2 cellular contexts compared by ENCODE assay signal in the genomic region with DNA sequence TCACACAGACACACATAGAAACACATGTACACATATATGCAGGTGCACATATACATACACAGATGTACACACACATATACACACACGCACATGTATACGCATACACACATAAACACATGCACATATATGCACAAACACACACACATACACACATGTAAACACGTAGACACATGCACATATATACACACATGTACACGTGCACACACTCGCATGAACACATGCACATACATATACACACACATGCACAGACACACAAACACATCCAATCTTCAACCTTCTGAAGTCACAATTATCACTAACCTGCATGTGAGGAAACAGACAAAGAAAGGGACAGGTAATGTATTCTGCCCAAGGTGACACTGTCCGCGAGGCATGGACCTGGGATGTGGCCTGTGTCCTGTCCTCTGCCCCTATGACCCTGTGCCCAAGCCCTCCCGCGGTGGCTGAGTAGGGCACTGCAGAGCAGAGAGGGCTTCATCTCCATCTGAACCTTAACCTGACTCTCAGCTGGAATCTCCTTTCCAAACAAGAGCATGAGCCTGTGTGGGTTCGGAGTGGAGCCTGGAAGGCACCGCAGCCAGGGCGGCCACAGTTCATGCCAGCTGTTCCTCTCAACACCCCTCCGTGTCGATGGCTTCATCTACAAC.
TF ChIP-seq lines count a peak whose summit lies in the region.

No MANE protein-coding gene starts in this region.

TF ChIP-seq in HEK293, 187 proteins besides CTCF, POLR2A, EP300 and RAD21:
- TF ChIP-seq, protein P1, sequence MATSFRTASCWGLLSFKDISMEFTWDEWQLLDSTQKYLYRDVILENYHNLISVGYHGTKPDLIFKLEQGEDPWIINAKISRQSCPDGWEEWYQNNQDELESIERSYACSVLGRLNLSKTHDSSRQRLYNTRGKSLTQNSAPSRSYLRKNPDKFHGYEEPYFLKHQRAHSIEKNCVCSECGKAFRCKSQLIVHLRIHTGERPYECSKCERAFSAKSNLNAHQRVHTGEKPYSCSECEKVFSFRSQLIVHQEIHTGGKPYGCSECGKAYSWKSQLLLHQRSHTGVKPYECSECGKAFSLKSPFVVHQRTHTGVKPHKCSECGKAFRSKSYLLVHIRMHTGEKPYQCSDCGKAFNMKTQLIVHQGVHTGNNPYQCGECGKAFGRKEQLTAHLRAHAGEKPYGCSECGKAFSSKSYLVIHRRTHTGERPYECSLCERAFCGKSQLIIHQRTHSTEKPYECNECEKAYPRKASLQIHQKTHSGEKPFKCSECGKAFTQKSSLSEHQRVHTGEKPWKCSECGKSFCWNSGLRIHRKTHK (tag by site-specific recombination; IDR thresholded peaks at IDR 0.05) = no peak
- TF ChIP-seq, protein P2, sequence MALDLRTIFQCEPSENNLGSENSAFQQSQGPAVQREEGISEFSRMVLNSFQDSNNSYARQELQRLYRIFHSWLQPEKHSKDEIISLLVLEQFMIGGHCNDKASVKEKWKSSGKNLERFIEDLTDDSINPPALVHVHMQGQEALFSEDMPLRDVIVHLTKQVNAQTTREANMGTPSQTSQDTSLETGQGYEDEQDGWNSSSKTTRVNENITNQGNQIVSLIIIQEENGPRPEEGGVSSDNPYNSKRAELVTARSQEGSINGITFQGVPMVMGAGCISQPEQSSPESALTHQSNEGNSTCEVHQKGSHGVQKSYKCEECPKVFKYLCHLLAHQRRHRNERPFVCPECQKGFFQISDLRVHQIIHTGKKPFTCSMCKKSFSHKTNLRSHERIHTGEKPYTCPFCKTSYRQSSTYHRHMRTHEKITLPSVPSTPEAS (tag by site-specific recombination; IDR thresholded peaks at IDR 0.05) = 0 out of 2 replicates have a peak, but pooled peaks have one; percentile 28

TF ChIP-seq in H1, 55 proteins besides CTCF, POLR2A, EP300 and RAD21:
- TF ChIP-seq BACH1 (IDR thresholded peaks at IDR 0.05; ENCODE audit: low read length) (no peak), KDM4A (IDR thresholded peaks at IDR 0.05; ENCODE audit: low read depth, low read length, severe bottlenecking) (no peak), SIRT6 (IDR thresholded peaks at IDR 0.05; ENCODE audit: low read length) (no peak), ZNF274 (IDR thresholded peaks at IDR 0.05; ENCODE audit: borderline replicate concordance, extremely low read depth, low read length) (no peak), SUZ12 (IDR thresholded peaks at IDR 0.05; ENCODE audit: low read length) (no peak), TCF12 (IDR thresholded peaks at IDR 0.05; ENCODE audit: low read depth, low read length) (no peak), CHD1 (IDR thresholded peaks at IDR 0.05; ENCODE audit: low read depth, low read length) (no peak), CEBPB (IDR thresholded peaks at IDR 0.05; ENCODE audit: low read depth, low read length) (no peak), BRCA1 (IDR thresholded peaks at IDR 0.05; ENCODE audit: low read depth, low read length) (no peak), TAF1 (IDR thresholded peaks at IDR 0.05; ENCODE audit: low read depth, low read length) (no peak), TBP (IDR thresholded peaks at IDR 0.05; ENCODE audit: low read depth, low read length) (no peak)
- TF ChIP-seq, protein P3, sequence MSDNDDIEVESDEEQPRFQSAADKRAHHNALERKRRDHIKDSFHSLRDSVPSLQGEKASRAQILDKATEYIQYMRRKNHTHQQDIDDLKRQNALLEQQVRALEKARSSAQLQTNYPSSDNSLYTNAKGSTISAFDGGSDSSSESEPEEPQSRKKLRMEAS (IDR thresholded peaks at IDR 0.05) = no peak
